In genomic region chr12:93378373-93379310, GRCh38 we compare ENCODE assay signal across 8 cellular contexts. TPM values are rescaled to one million over a fixed set of nuclear protein-coding genes. Genes with fewer than 3 reads are reported as not detected.
DNase-seq lines count a peak whose midpoint lies in the region; ATAC-seq and TF ChIP-seq lines count a peak whose summit lies in the region.

No MANE protein-coding gene starts in this region.

- no CpG with 5 or more reads among the region's 45 CpGs for WGBS in IMR-90 (ENCODE audit: extremely low coverage in 2 of 2, insufficient read length in 1 of 2), 2 experiments

- no TSS peak for BruUV-seq in IMR-90 (replicated peaks; lab: Mats Ljungman, UMichigan)

- DNase-seq in DMS79 treated with DMSO at 0.1 percent for 48 hours (lab: John Stamatoyannopoulos, UW), result peak; percentile 69
- DNase-seq in IMR-90, result peak; percentile 72
- DNase-seq in SJSA1 (ENCODE audit: low read depth in 1 of 2, low spot score in 2 of 2), result peak; percentile 53 to 73
- peak; percentile 74 for DNase-seq in activated naive CD4-positive, alpha-beta T cell treated with anti-CD3 and anti-CD28 coated beads for 36 hours
- peak in 40 of 42 donors; percentile 16 to 72 (median 40) for DNase-seq in head of caudate nucleus
- DNase-seq in progenitor cell of endocrine pancreas (ENCODE audit: low spot score, unreplicated experiment), result peak; percentile 30
- DNase-seq in ureter (ENCODE audit: low spot score), result peak; percentile 55

- H2BK5ac ChIP-seq in IMR-90 (ENCODE audit: low read depth, low read length, poor library complexity, severe bottlenecking), result peak overlapping the region; percentile 92

- H3K27ac ChIP-seq in IMR-90 (ENCODE audit: insufficient read depth, low read length) (peak overlapping the region; percentile 59), SJSA1 (peak overlapping the region; percentile 45)

- peak overlapping the region; percentile 99 for H3K9ac ChIP-seq in IMR-90 (ENCODE audit: low read depth, low read length)

- ATAC-seq in GM21526 (IDR thresholded peaks at IDR 0.05; ENCODE audit: low FRiP score, unreplicated experiment) (peak; percentile 38), IMR-90 (ENCODE audit: low read depth) (peak; percentile 9)

- 0 out of 2 replicates have a peak, but pooled peaks have one; percentile 4 for TF ChIP-seq RAD21 in IMR-90 (IDR thresholded peaks at IDR 0.05; ENCODE audit: low read length)

- no peaks in the 10 kb centered on the region for H3K9me3 ChIP-seq in IMR-90 (ENCODE audit: control insufficient read depth, insufficient read depth, low read length)
- H3K9me3 ChIP-seq in SJSA1 (replicated peaks), result no peaks in the 10 kb centered on the region

- TF ChIP-seq POLR2A in IMR-90 (IDR thresholded peaks at IDR 0.05; ENCODE audit: low read depth, low read length), result peak; percentile 60; the same call in 1 of the 2 replicates

- H3K36me3 ChIP-seq in IMR-90 (ENCODE audit: control insufficient read depth, insufficient read depth, low read length), result no peaks in the 10 kb centered on the region; the same call in 1 of the 2 replicates
- peaks cover 6% of the 10 kb centered on the region; the same call in 1 of the 2 replicates for H3K36me3 ChIP-seq in SJSA1

- peak overlapping the region; percentile 13 for H2BK120ac ChIP-seq in IMR-90 (ENCODE audit: low read depth, low read length)

- peak overlapping the region; percentile 99 for H3K27ac Mint-ChIP-seq in activated naive CD4-positive, alpha-beta T cell treated with anti-CD3 and anti-CD28 coated beads for 36 hours
- peak overlapping the region; percentile 98 for H3K27ac Mint-ChIP-seq in progenitor cell of endocrine pancreas

- H4K91ac ChIP-seq in IMR-90 (ENCODE audit: insufficient read depth, low read depth, low read length), result peak overlapping the region; percentile 67

- intact Hi-C loops in IMR-90 (cut with micrococcal nuclease) (loop anchor here (5.0 kb wide), 2 partner anchors 136 to 201 kb away; no protein-coding TSS in a partner anchor), head of caudate nucleus (cut with DNase I) (loop anchor here (5.0 kb wide), 1 partner anchor 451 kb away; the partner anchor contains the start of gene EEA1)
- intact Hi-C loops in activated naive CD4-positive, alpha-beta T cell treated with anti-CD3 and anti-CD28 coated beads for 36 hours (cut with micrococcal nuclease), result loop anchor here (1.0 to 5.0 kb wide), 5 partner anchors 10 to 404 kb away; no protein-coding TSS in a partner anchor

- no peaks in the 10 kb centered on the region for H3K27me3 Mint-ChIP-seq in activated naive CD4-positive, alpha-beta T cell treated with anti-CD3 and anti-CD28 coated beads for 36 hours (ENCODE audit: low read depth)
- no peaks in the 10 kb centered on the region for H3K27me3 Mint-ChIP-seq in progenitor cell of endocrine pancreas

- H3K4me3 ChIP-seq in IMR-90 (ENCODE audit: insufficient read depth, low read depth, low read length), result peak overlapping the region; percentile 98
- peak overlapping the region; percentile 66 for H3K4me3 ChIP-seq in SJSA1

- peaks cover 12% of the 10 kb centered on the region for H3K4me1 ChIP-seq in IMR-90 (ENCODE audit: control insufficient read depth, insufficient read depth, low read length)
- H3K4me1 ChIP-seq in SJSA1 (replicated peaks), result peaks cover 23% of the 10 kb centered on the region

- peak overlapping the region; percentile 93 for H3K56ac ChIP-seq in IMR-90 (ENCODE audit: extremely low read depth, insufficient read depth, low read length)

- peak overlapping the region; percentile 70; the same call in 1 of the 2 replicates for H4K5ac ChIP-seq in IMR-90 (ENCODE audit: low read depth, low read length)

- peaks cover 4% of the 10 kb centered on the region; the same call in 1 of the 2 replicates for H3K9me1 ChIP-seq in IMR-90 (ENCODE audit: insufficient read depth, low read length)

- peak overlapping the region; percentile 86 for H3K4ac ChIP-seq in IMR-90 (ENCODE audit: low read depth, low read length)

- H2BK20ac ChIP-seq in IMR-90 (ENCODE audit: low read depth, low read length), result peak overlapping the region; percentile 20; the same call in 1 of the 2 replicates

- H3K79me1 ChIP-seq in IMR-90 (ENCODE audit: low read depth in 1 of 2, low read length in 2 of 2), result peaks cover 0 to 28% of the 10 kb centered on the region in 2 experiments; a peak in 3 of 4 replicates

- TF ChIP-seq CTCF in IMR-90 (conservative IDR thresholded peaks at IDR 0.05; ENCODE audit: low read depth, low read length) (no peak), progenitor cell of endocrine pancreas (IDR thresholded peaks at IDR 0.05; ENCODE audit: unreplicated experiment) (no peak)

- in situ Hi-C loops in IMR-90 (cut with MboI; ENCODE audit: low sequenced_read_pairs), result no loop called here

- H3K27me3 ChIP-seq in IMR-90 (ENCODE audit: control insufficient read depth, insufficient read depth, low read length), result no peaks in the 10 kb centered on the region
- no peaks in the 10 kb centered on the region for H3K27me3 ChIP-seq in SJSA1 (replicated peaks)

- H3K9me3 Mint-ChIP-seq in activated naive CD4-positive, alpha-beta T cell treated with anti-CD3 and anti-CD28 coated beads for 36 hours, result no peaks in the 10 kb centered on the region
- H3K9me3 Mint-ChIP-seq in progenitor cell of endocrine pancreas (ENCODE audit: low read depth), result no peaks in the 10 kb centered on the region

- H2AK9ac ChIP-seq in IMR-90 (replicated peaks; ENCODE audit: low read depth, low read length, poor library complexity), result peak overlapping the region; percentile 38

- POLR2A ChIA-PET in IMR-90 (lab: Charles Lee; ENCODE audit: unreplicated experiment), result no interaction called here

- H3K23ac ChIP-seq in IMR-90 (ENCODE audit: low read depth, low read length), result peak overlapping the region; percentile 93

- dilution Hi-C loops in IMR-90 (cut with HindIII; ENCODE audit: low sequenced_read_pairs, unreplicated experiment), result loop anchor here (25.0 kb wide), 1 partner anchor 391 kb away; no protein-coding TSS in a partner anchor

- CTCF ChIA-PET in IMR-90 (lab: Yijun Ruan, JAX), result no interaction called here
- CTCF ChIA-PET in activated naive CD4-positive, alpha-beta T cell treated with anti-CD3 and anti-CD28 coated beads for 36 hours (lab: Charles Lee), result interaction anchor here (0.5 to 0.6 kb wide), 2 partner anchors 154 to 348 kb away, joined by 3 read pairs; no protein-coding TSS in a partner anchor

- H4K8ac ChIP-seq in IMR-90 (ENCODE audit: low read depth in 2 of 2, low read length in 2 of 2), result peak overlapping the region; percentile 20 to 73; a peak in 3 of 4 replicates

- H2AFZ ChIP-seq in IMR-90 (replicated peaks; ENCODE audit: low read length, poor library complexity), result peak overlapping the region; percentile 90

- peak overlapping the region; percentile 55; the same call in 2 of the 3 replicates for H2BK15ac ChIP-seq in IMR-90 (ENCODE audit: low read depth, low read length)

- peak overlapping the region; percentile 41 for H2AK5ac ChIP-seq in IMR-90 (ENCODE audit: low read depth, low read length)

- peak overlapping the region; percentile 93 for H3K14ac ChIP-seq in IMR-90 (replicated peaks; ENCODE audit: low read depth, low read length)

- H4K20me1 ChIP-seq in IMR-90 (ENCODE audit: insufficient read depth, low read length), result peaks cover 37% of the 10 kb centered on the region

- H3K4me3 Mint-ChIP-seq in activated naive CD4-positive, alpha-beta T cell treated with anti-CD3 and anti-CD28 coated beads for 36 hours, result peak overlapping the region; percentile 99
- peak overlapping the region; percentile 100 for H3K4me3 Mint-ChIP-seq in progenitor cell of endocrine pancreas (ENCODE audit: low read depth)

- H3K4me1 Mint-ChIP-seq in activated naive CD4-positive, alpha-beta T cell treated with anti-CD3 and anti-CD28 coated beads for 36 hours (ENCODE audit: low read depth), result peaks cover 38% of the 10 kb centered on the region
- peaks cover 45% of the 10 kb centered on the region for H3K4me1 Mint-ChIP-seq in progenitor cell of endocrine pancreas (ENCODE audit: low read depth)

- peaks cover 9% of the 10 kb centered on the region for H3K36me3 Mint-ChIP-seq in activated naive CD4-positive, alpha-beta T cell treated with anti-CD3 and anti-CD28 coated beads for 36 hours (ENCODE audit: low read depth)
- H3K36me3 Mint-ChIP-seq in progenitor cell of endocrine pancreas (ENCODE audit: insufficient read depth), result no peaks in the 10 kb centered on the region

- H3K18ac ChIP-seq in IMR-90 (ENCODE audit: low read depth, low read length), result peak overlapping the region; percentile 97

- H3K4me2 ChIP-seq in IMR-90 (ENCODE audit: low read depth, low read length), result peak overlapping the region; percentile 99

TF ChIP-seq in IMR-90, 13 proteins besides CTCF, POLR2A, EP300 and RAD21:
- TF ChIP-seq CHD1 (IDR thresholded peaks at IDR 0.05; ENCODE audit: low read depth, low read length) (peak; percentile 38; the same call in 1 of the 2 replicates), CEBPB (IDR thresholded peaks at IDR 0.05; ENCODE audit: low read depth, low read length) (peak; percentile 54; the same call in 1 of the 2 replicates), MAFK (IDR thresholded peaks at IDR 0.05; ENCODE audit: low read depth, low read length) (no peak)

RNA-seq across cellular contexts. Expression of gene NUDT4, which starts 0.9 kb away (rescaled TPM):
- total RNA-seq in IMR-90 (2012; rRNA removed), result 25.6 and 61.9 TPM in 2 replicates
- 17.8 and 23.6 TPM in 2 replicates for polyA plus RNA-seq in IMR-90 (2012; rRNA removed)
- 6.2 and 9.8 TPM in 2 replicates for polyA plus RNA-seq in IMR-90 (2012; cell fraction: cytosol; rRNA removed)
- 5.4 and 9.6 TPM in 2 replicates for polyA plus RNA-seq in IMR-90 (2012; cell fraction: nucleus; rRNA removed; ENCODE audit: low replicate concordance)
- 33.8 and 41.2 TPM in 2 replicates for total RNA-seq in SJSA1 (2014; rRNA removed; shearing (Covaris generic))
- 10 to 100 TPM; 52.2 to 53.1 TPM for total RNA-seq in activated naive CD4-positive, alpha-beta T cell treated with anti-CD3 and anti-CD28 coated beads for 36 hours
- 66.3 and 68.8 TPM in 2 replicates for total RNA-seq in progenitor cell of endocrine pancreas
- total RNA-seq in ureter, result 113 TPM

Comparison
In these comparisons a context has a peak if more than half of its experiments do, and no peak if none do; other contexts are left out.
1. Peak in every context shown above with its lines: DNase-seq, ATAC-seq, H3K4me3 ChIP-seq and H3K27ac ChIP-seq.